23 cellular contexts compared by ENCODE assay signal in the genomic region with DNA sequence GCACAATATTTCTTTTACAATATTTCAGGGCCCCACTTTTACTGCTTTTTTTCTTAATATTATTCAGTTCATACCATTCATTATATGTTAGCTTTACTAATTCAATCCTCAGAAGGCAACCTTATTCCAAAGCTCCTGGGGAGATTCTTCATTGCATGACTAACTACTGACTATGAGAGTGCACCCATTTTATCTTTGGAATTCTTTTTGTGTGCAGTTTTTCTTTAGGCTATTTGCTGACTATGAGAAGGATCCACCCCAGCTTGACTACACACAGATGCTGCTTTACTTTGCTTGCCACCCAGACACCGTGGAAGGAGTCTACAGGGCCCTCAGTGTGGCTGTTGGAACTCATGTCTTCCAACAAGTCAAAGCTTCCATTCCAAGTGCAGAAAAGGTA.
"Had no signal": no experiment of that assay in that cellular context is flagged by ENCODE, and none has a peak within 500 bp of the region (broad histone marks: within the 10 kb centered on the region; RNA-seq: fewer than 3 reads in every experiment).

No MANE protein-coding gene starts in this region.

- H3K36me3 Mint-ChIP-seq: mesothelial cell of epicardium, WTC11 had no signal

- H3K27me3 Mint-ChIP-seq: activated CD4-positive, alpha-beta T cell treated with anti-CD3 and anti-CD28 coated beads for 36 hours; activated naive CD8-positive, alpha-beta T cell had no signal

- ATAC-seq: activated CD4-positive, alpha-beta T cell treated with anti-CD3 and anti-CD28 coated beads for 36 hours; left ventricle myocardium superior; WTC11 had no signal

- H3K27ac ChIP-seq: adrenal gland, ascending aorta, hepatocyte, neutrophil, ovary, prostate gland, thoracic aorta had no signal

- H3K36me3 ChIP-seq: adrenal gland, ascending aorta, neutrophil, ovary, prostate gland, thoracic aorta had no signal

- H3K4me1 ChIP-seq: adrenal gland, ascending aorta, prostate gland had no signal

- H3K4me1 Mint-ChIP-seq: mesothelial cell of epicardium had no signal

- H3K9me3 ChIP-seq: adrenal gland, ascending aorta, neutrophil, ovary, prostate gland, thoracic aorta had no signal

- H3K9me3 Mint-ChIP-seq: mesothelial cell of epicardium, nephron, WTC11 had no signal

- H3K27ac Mint-ChIP-seq: activated CD4-positive, alpha-beta T cell treated with anti-CD3 and anti-CD28 coated beads for 36 hours; mesothelial cell of epicardium; nephron; WTC11 had no signal

- H3K4me3 Mint-ChIP-seq: activated CD4-positive, alpha-beta T cell treated with anti-CD3 and anti-CD28 coated beads for 36 hours; activated naive CD8-positive, alpha-beta T cell; mesothelial cell of epicardium; nephron; WTC11 had no signal

- H3K27me3 ChIP-seq: adrenal gland, ascending aorta, hepatocyte, neutrophil, ovary had no signal

- DNase-seq: activated CD4-positive, alpha-beta T cell treated with anti-CD3 and anti-CD28 coated beads for 36 hours; activated gamma-delta T cell treated with Interleukin-2 at 50 U/mL for 16 hours; activated T-cell treated with anti-CD3 and anti-CD28 coated beads, Interleukin-2, amount 50 U/mL, for 1 hour; adrenal gland; central memory CD4-positive, alpha-beta T cell; effector memory CD4-positive, alpha-beta T cell; glutamatergic neuron; left ventricle myocardium superior; mammary epithelial cell; ovary; stimulated activated CD4-positive, alpha-beta T cell treated with anti-CD3 and anti-CD28 coated beads, Interleukin-4, amount 100 ng/mL, for 24 hours; stimulated activated naive CD4-positive, alpha-beta T cell treated with Interleukin-2 at 50 U/mL for 16 hours; T-helper 1 cell; T-helper 9 cell had no signal

- H3K4me3 ChIP-seq: adrenal gland, ascending aorta, hepatocyte, ovary, prostate gland, thoracic aorta had no signal
